12 cellular contexts compared by ENCODE assay signal in the genomic region with DNA sequence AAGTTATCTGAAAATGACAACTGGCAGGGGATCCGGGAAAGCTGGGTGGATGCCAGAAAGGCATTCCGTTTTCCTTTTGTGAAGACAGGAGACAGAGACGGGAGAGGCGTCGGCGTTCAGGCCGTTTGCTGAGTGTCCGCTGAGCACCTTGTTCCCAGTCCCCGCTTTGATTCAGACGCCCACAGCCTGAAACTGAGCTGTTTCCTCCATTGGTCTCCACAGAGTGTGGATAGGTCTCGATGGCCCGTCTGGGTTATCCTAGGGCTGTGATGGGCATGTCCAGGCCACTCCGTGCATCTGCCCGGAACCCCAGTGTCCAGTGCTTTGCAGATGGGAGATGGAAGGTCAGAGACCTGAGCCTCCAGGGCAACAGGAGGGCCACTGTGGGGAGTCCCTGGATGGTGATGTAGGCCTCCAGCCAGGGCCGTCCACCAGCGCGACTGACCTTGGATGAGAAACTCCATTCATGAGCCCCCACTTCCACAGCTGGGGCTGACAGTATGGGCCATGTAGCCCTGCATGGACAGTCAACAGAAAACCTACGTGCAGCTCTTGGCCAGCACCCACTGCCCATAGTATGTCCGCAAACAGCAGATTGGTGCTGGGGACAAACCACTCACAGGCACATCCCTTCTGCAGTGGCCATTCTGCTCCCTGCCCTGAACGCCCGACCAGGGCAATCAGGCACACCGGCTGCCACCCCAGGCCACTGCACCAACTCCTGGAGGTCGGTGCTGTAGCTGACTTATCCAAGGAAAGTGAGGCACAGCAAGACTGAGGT. TPM values are rescaled to one million over a fixed set of nuclear protein-coding genes. Genes with fewer than 3 reads are reported as not detected.
DNase-seq lines count a peak whose midpoint lies in the region; ATAC-seq and TF ChIP-seq lines count a peak whose summit lies in the region.
"Had no signal": no experiment of that assay in that cellular context is flagged by ENCODE, and none has a peak within 500 bp of the region (broad histone marks: within the 10 kb centered on the region; RNA-seq: fewer than 3 reads in every experiment).

No MANE protein-coding gene starts in this region.

- POLR2A ChIA-PET in activated naive CD8-positive, alpha-beta T cell treated with anti-CD3 and anti-CD28 coated beads, Interleukin-2, amount 10 ng/mL, durations not matched to agents 7 days and 5 days (lab: Charles Lee) = no interaction called here

- TF ChIP-seq POLR2A in prostate gland (IDR thresholded peaks at IDR 0.05) = no peak

- ATAC-seq in activated naive CD8-positive, alpha-beta T cell treated with anti-CD3 and anti-CD28 coated beads, Interleukin-2, amount 10 ng/mL, durations not matched to agents 7 days and 5 days (ENCODE audit: low read depth) = no peak
- ATAC-seq in left ventricle myocardium superior (no peak), HG02973 (IDR thresholded peaks at IDR 0.05; ENCODE audit: unreplicated experiment) (no peak), HG02870 (IDR thresholded peaks at IDR 0.05; ENCODE audit: unreplicated experiment) (no peak), HG03025 (IDR thresholded peaks at IDR 0.05; ENCODE audit: low FRiP score, unreplicated experiment) (no peak)

- WGBS in prostate gland = 70% methylated on average over 23 of the region's 23 CpGs
- WGBS in urinary bladder = 52% methylated on average over 23 of the region's 23 CpGs

- H3K27me3 Mint-ChIP-seq in activated naive CD8-positive, alpha-beta T cell treated with anti-CD3 and anti-CD28 coated beads, Interleukin-2, amount 10 ng/mL, durations not matched to agents 7 days and 5 days = peaks cover 3% of the 10 kb centered on the region
- peaks cover 5% of the 10 kb centered on the region for H3K27me3 Mint-ChIP-seq in activated naive CD8-positive, alpha-beta T cell treated with anti-CD3 and anti-CD28 coated beads for 36 hours

- H3K27ac ChIP-seq in prostate gland (peak overlapping the region; percentile 56 to 60), urinary bladder (ENCODE audit: low read depth) (peak overlapping the region; percentile 65)
- H3K27ac ChIP-seq: epithelial cell of prostate had no signal

- H3K4me3 Mint-ChIP-seq in activated naive CD8-positive, alpha-beta T cell treated with anti-CD3 and anti-CD28 coated beads, Interleukin-2, amount 10 ng/mL, durations not matched to agents 7 days and 5 days = no peak overlapping the region
- no peak overlapping the region for H3K4me3 Mint-ChIP-seq in activated naive CD8-positive, alpha-beta T cell treated with anti-CD3 and anti-CD28 coated beads for 36 hours
- H3K4me3 Mint-ChIP-seq: activated B cell treated with CpG ODN at 0.5 μM for 24 hours had no signal

- no peaks in the 10 kb centered on the region for H3K36me3 ChIP-seq in prostate gland
- H3K36me3 ChIP-seq in urinary bladder (ENCODE audit: insufficient read depth) = no peaks in the 10 kb centered on the region

- no peak for TF ChIP-seq CTCF in prostate gland (IDR thresholded peaks at IDR 0.05)

- no peaks in the 10 kb centered on the region for H3K27me3 ChIP-seq in prostate gland (replicated peaks; ENCODE audit: insufficient read depth)
- H3K27me3 ChIP-seq: body of pancreas had no signal

- peaks cover 6% of the 10 kb centered on the region for H3K4me1 ChIP-seq in prostate gland (replicated peaks)
- no peaks in the 10 kb centered on the region for H3K4me1 ChIP-seq in urinary bladder (ENCODE audit: insufficient read depth)
- H3K4me1 ChIP-seq: body of pancreas had no signal

- H3K36me3 Mint-ChIP-seq in activated naive CD8-positive, alpha-beta T cell treated with anti-CD3 and anti-CD28 coated beads, Interleukin-2, amount 10 ng/mL, durations not matched to agents 7 days and 5 days = no peaks in the 10 kb centered on the region
- no peaks in the 10 kb centered on the region for H3K36me3 Mint-ChIP-seq in activated naive CD8-positive, alpha-beta T cell treated with anti-CD3 and anti-CD28 coated beads for 36 hours

- intact Hi-C loops in left ventricle myocardium superior (cut with micrococcal nuclease) = no loop called here
- intact Hi-C loops in prostate gland (cut with DNase I) = no loop called here

- no peaks in the 10 kb centered on the region for H3K9me3 Mint-ChIP-seq in activated naive CD8-positive, alpha-beta T cell treated with anti-CD3 and anti-CD28 coated beads, Interleukin-2, amount 10 ng/mL, durations not matched to agents 7 days and 5 days
- no peaks in the 10 kb centered on the region for H3K9me3 Mint-ChIP-seq in activated naive CD8-positive, alpha-beta T cell treated with anti-CD3 and anti-CD28 coated beads for 36 hours
- H3K9me3 Mint-ChIP-seq: activated B cell treated with CpG ODN at 0.5 μM for 24 hours had no signal

- H3K9me3 ChIP-seq in prostate gland = no peaks in the 10 kb centered on the region
- H3K9me3 ChIP-seq: body of pancreas had no signal

- H3K4me3 ChIP-seq in prostate gland (no peak overlapping the region), urinary bladder (ENCODE audit: low read depth, low read length) (no peak overlapping the region)
- H3K4me3 ChIP-seq: body of pancreas had no signal

- no peaks in the 10 kb centered on the region for H3K4me1 Mint-ChIP-seq in activated naive CD8-positive, alpha-beta T cell treated with anti-CD3 and anti-CD28 coated beads, Interleukin-2, amount 10 ng/mL, durations not matched to agents 7 days and 5 days
- H3K4me1 Mint-ChIP-seq in activated naive CD8-positive, alpha-beta T cell treated with anti-CD3 and anti-CD28 coated beads for 36 hours = no peaks in the 10 kb centered on the region
- H3K4me1 Mint-ChIP-seq: activated B cell treated with CpG ODN at 0.5 μM for 24 hours had no signal

- H3K27ac Mint-ChIP-seq in activated naive CD8-positive, alpha-beta T cell treated with anti-CD3 and anti-CD28 coated beads, Interleukin-2, amount 10 ng/mL, durations not matched to agents 7 days and 5 days = no peak overlapping the region
- H3K27ac Mint-ChIP-seq in activated naive CD8-positive, alpha-beta T cell treated with anti-CD3 and anti-CD28 coated beads for 36 hours = no peak overlapping the region
- H3K27ac Mint-ChIP-seq: activated B cell treated with CpG ODN at 0.5 μM for 24 hours had no signal

- peak; percentile 23 for DNase-seq in activated naive CD8-positive, alpha-beta T cell treated with anti-CD3 and anti-CD28 coated beads, Interleukin-2, amount 10 ng/mL, durations not matched to agents 7 days and 5 days
- no peak for DNase-seq in activated naive CD8-positive, alpha-beta T cell treated with anti-CD3 and anti-CD28 coated beads for 36 hours
- DNase-seq in left ventricle myocardium superior (peak; percentile 12), prostate gland (ENCODE audit: low spot score) (no peak)
- DNase-seq: activated B cell treated with CpG ODN at 0.5 μM for 24 hours, midbrain had no signal

RNA-seq across cellular contexts. Expression of a gene that starts 11.6 kb away (rescaled TPM):
- not detected for total RNA-seq in activated naive CD8-positive, alpha-beta T cell treated with anti-CD3 and anti-CD28 coated beads, Interleukin-2, amount 10 ng/mL, durations not matched to agents 7 days and 5 days
- not detected for total RNA-seq in activated naive CD8-positive, alpha-beta T cell treated with anti-CD3 and anti-CD28 coated beads for 36 hours
- total RNA-seq in left ventricle myocardium superior = 5.5 TPM
- total RNA-seq in prostate gland = 10 to 100 TPM; 20.0 to 53.3 TPM
- 48.5 TPM for total RNA-seq in urinary bladder
- 151 TPM for polyA plus RNA-seq in urinary bladder
- total RNA-seq: activated B cell treated with CpG ODN at 0.5 μM for 24 hours had no signal

RNA-seq across cellular contexts. Expression of a gene that starts 20.7 kb away (rescaled TPM):
- not detected for total RNA-seq in activated naive CD8-positive, alpha-beta T cell treated with anti-CD3 and anti-CD28 coated beads, Interleukin-2, amount 10 ng/mL, durations not matched to agents 7 days and 5 days
- total RNA-seq in activated naive CD8-positive, alpha-beta T cell treated with anti-CD3 and anti-CD28 coated beads for 36 hours = not detected
- not detected for total RNA-seq in left ventricle myocardium superior
- not detected for total RNA-seq in prostate gland
- not detected for total RNA-seq in urinary bladder
- polyA plus RNA-seq in urinary bladder = 1.5 TPM
- total RNA-seq: activated B cell treated with CpG ODN at 0.5 μM for 24 hours, body of pancreas had no signal

RNA-seq across cellular contexts. Expression of a gene that starts 47.2 kb away (rescaled TPM):
- total RNA-seq in activated naive CD8-positive, alpha-beta T cell treated with anti-CD3 and anti-CD28 coated beads, Interleukin-2, amount 10 ng/mL, durations not matched to agents 7 days and 5 days = 10 to 100 TPM; 21.4 to 22.1 TPM
- total RNA-seq in activated naive CD8-positive, alpha-beta T cell treated with anti-CD3 and anti-CD28 coated beads for 36 hours = 10 to 100 TPM; 10.9 to 11.3 TPM
- total RNA-seq in left ventricle myocardium superior (7.9 TPM), prostate gland (10 to 100 TPM; 17.6 to 31.0 TPM), urinary bladder (14.0 TPM)
- 14.4 TPM for polyA plus RNA-seq in urinary bladder

Comparison
In these comparisons a context has a peak if more than half of its experiments do, and no peak if none do; other contexts are left out.
1. DNase-seq: peak in activated naive CD8-positive, alpha-beta T cell treated with anti-CD3 and anti-CD28 coated beads, Interleukin-2, amount 10 ng/mL, durations not matched to agents 7 days and 5 days (single experiment) and left ventricle myocardium superior (single experiment); none in activated naive CD8-positive, alpha-beta T cell treated with anti-CD3 and anti-CD28 coated beads for 36 hours (single experiment) and prostate gland (single experiment).